In the genomic region with DNA sequence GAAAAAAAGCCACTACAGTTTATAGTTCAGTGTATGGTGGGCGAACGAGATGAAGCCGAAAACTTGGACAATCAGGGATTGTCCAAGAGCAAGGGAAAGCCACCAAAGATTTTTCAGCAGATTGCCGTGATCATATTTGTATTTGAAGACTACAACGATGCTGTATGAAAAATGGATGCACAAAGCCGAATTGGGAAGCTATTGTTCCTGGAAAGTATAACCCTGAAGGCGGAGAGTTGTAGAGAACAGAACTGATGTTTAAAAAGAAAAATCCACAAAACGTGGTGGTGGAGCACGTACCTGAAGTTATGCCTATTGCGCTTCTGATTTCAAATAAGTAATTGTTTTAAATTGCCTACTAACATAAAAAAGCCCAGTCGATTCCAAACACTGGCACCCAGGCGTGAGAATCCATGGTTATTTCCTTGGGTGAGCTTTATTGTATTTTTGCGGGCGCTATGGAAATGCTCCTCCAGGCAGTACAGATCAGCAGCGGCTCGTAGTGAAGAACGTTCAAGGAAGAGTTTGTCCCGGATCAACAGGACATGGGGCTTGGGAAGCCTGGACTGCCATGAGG, we compare ENCODE assay signal across 8 cellular contexts. TPM values are rescaled to one million over a fixed set of nuclear protein-coding genes. Genes with fewer than 3 reads are reported as not detected.
DNase-seq lines count a peak whose midpoint lies in the region; ATAC-seq and TF ChIP-seq lines count a peak whose summit lies in the region.

No MANE protein-coding gene starts in this region.

- DNase-seq in NCI-H345 (lab: John Stamatoyannopoulos, UW) (peak; percentile 44), NCI-H345 treated with DMSO at 0.1 percent for 48 hours (lab: John Stamatoyannopoulos, UW; ENCODE audit: unreplicated experiment) (no peak), SJCRH30 (no peak), iPS DF 6.9 (ENCODE audit: low read depth, low spot score) (no peak), NCI-H1436 treated with DMSO at 0.1 percent for 48 hours (lab: John Stamatoyannopoulos, UW) (no peak)
- DNase-seq in activated CD4-positive, alpha-beta T cell treated with anti-CD3 and anti-CD28 coated beads for 48 hours = no peak
- no peak for DNase-seq in activated CD8-positive, alpha-beta T cell treated with anti-CD3 and anti-CD28 coated beads for 36 hours

- WGBS in iPS DF 6.9 (ENCODE audit: insufficient coverage, insufficient read length) = no CpG with 5 or more reads among the region's 18 CpGs
- WGBS in thymus = 10% methylated on average over 18 of the region's 18 CpGs

- H3K27ac Mint-ChIP-seq in activated CD8-positive, alpha-beta T cell treated with anti-CD3 and anti-CD28 coated beads for 36 hours = no peak overlapping the region

- ATAC-seq in activated CD8-positive, alpha-beta T cell treated with anti-CD3 and anti-CD28 coated beads for 36 hours = no peak

- H3K4me3 Mint-ChIP-seq in activated CD8-positive, alpha-beta T cell treated with anti-CD3 and anti-CD28 coated beads for 36 hours = no peak overlapping the region

- H3K4me1 ChIP-seq in SJCRH30 (peaks cover 2% of the 10 kb centered on the region; the same call in 1 of the 2 replicates), iPS DF 6.9 (ENCODE audit: control insufficient read depth, insufficient read depth, low read length) (no peaks in the 10 kb centered on the region), thymus (ENCODE audit: control insufficient read depth, insufficient read depth, low read length) (peaks cover 12% of the 10 kb centered on the region)

- intact Hi-C loops in activated CD8-positive, alpha-beta T cell treated with anti-CD3 and anti-CD28 coated beads for 36 hours (cut with micrococcal nuclease) = no loop called here

- POLR2A ChIA-PET in activated CD8-positive, alpha-beta T cell treated with anti-CD3 and anti-CD28 coated beads for 36 hours (lab: Charles Lee) = no interaction called here

- peaks cover 19% of the 10 kb centered on the region for H3K36me3 ChIP-seq in SJCRH30
- H3K36me3 ChIP-seq in iPS DF 6.9 (ENCODE audit: control insufficient read depth, insufficient read depth, low read length) = no peaks in the 10 kb centered on the region
- no peaks in the 10 kb centered on the region for H3K36me3 ChIP-seq in thymus (ENCODE audit: control insufficient read depth, insufficient read depth)

- CTCF ChIA-PET in activated CD8-positive, alpha-beta T cell treated with anti-CD3 and anti-CD28 coated beads for 36 hours (lab: Charles Lee) = interaction anchor here (0.8 to 1.7 kb wide), 2 partner anchors 494 to 530 kb away, joined by 3 to 4 read pairs; no protein-coding TSS in a partner anchor

- H3K9me3 ChIP-seq in SJCRH30 (replicated peaks) (no peaks in the 10 kb centered on the region), iPS DF 6.9 (ENCODE audit: control insufficient read depth, insufficient read depth, low read length) (no peaks in the 10 kb centered on the region), thymus (ENCODE audit: control insufficient read depth) (no peaks in the 10 kb centered on the region)

- no peak for TF ChIP-seq CTCF in activated CD8-positive, alpha-beta T cell treated with anti-CD3 and anti-CD28 coated beads for 36 hours (IDR thresholded peaks at IDR 0.05)

- H3K27ac ChIP-seq in SJCRH30 = peak overlapping the region; percentile 93
- peak overlapping the region; percentile 23 for H3K27ac ChIP-seq in iPS DF 6.9 (ENCODE audit: low read length)
- H3K27ac ChIP-seq in thymus (ENCODE audit: low read depth) = peak overlapping the region; percentile 77

- peaks cover 30% of the 10 kb centered on the region for H3K4me1 Mint-ChIP-seq in activated CD8-positive, alpha-beta T cell treated with anti-CD3 and anti-CD28 coated beads for 36 hours (ENCODE audit: low read depth)

- H3K27me3 Mint-ChIP-seq in activated CD8-positive, alpha-beta T cell treated with anti-CD3 and anti-CD28 coated beads for 36 hours = no peaks in the 10 kb centered on the region

- no peaks in the 10 kb centered on the region for H3K9me3 Mint-ChIP-seq in activated CD8-positive, alpha-beta T cell treated with anti-CD3 and anti-CD28 coated beads for 36 hours

- H3K27me3 ChIP-seq in SJCRH30 (no peaks in the 10 kb centered on the region), iPS DF 6.9 (ENCODE audit: control insufficient read depth, insufficient read depth, low read length) (no peaks in the 10 kb centered on the region), thymus (ENCODE audit: control insufficient read depth, insufficient read depth) (no peaks in the 10 kb centered on the region)

- peaks cover 14% of the 10 kb centered on the region for H3K36me3 Mint-ChIP-seq in activated CD8-positive, alpha-beta T cell treated with anti-CD3 and anti-CD28 coated beads for 36 hours (ENCODE audit: low read depth)

- H3K4me3 ChIP-seq in SJCRH30 = peak overlapping the region; percentile 86
- peak overlapping the region; percentile 69; the same call in 1 of the 2 replicates for H3K4me3 ChIP-seq in iPS DF 6.9 (ENCODE audit: low read length)
- H3K4me3 ChIP-seq in thymus (ENCODE audit: low read length) = peak overlapping the region; percentile 73

RNA-seq across cellular contexts. Expression of a gene that starts 0.8 kb away (rescaled TPM):
- total RNA-seq in SJCRH30 (2014; rRNA removed; shearing (Covaris generic)) = 303 and 347 TPM in 2 replicates
- polyA plus RNA-seq in thymus = 75.2 TPM
- 100 to 1,000 TPM; 208 to 210 TPM for total RNA-seq in activated CD8-positive, alpha-beta T cell treated with anti-CD3 and anti-CD28 coated beads for 36 hours

Comparison
In these comparisons a context has a peak if more than half of its experiments do, and no peak if none do; other contexts are left out.
1. H3K27ac ChIP-seq: peak in every context shown above with its lines; median percentile 93 in SJCRH30; 77 in thymus; 23 in iPS DF 6.9.